Comparison of ENCODE assay signal across 23 cellular contexts in the genomic region with DNA sequence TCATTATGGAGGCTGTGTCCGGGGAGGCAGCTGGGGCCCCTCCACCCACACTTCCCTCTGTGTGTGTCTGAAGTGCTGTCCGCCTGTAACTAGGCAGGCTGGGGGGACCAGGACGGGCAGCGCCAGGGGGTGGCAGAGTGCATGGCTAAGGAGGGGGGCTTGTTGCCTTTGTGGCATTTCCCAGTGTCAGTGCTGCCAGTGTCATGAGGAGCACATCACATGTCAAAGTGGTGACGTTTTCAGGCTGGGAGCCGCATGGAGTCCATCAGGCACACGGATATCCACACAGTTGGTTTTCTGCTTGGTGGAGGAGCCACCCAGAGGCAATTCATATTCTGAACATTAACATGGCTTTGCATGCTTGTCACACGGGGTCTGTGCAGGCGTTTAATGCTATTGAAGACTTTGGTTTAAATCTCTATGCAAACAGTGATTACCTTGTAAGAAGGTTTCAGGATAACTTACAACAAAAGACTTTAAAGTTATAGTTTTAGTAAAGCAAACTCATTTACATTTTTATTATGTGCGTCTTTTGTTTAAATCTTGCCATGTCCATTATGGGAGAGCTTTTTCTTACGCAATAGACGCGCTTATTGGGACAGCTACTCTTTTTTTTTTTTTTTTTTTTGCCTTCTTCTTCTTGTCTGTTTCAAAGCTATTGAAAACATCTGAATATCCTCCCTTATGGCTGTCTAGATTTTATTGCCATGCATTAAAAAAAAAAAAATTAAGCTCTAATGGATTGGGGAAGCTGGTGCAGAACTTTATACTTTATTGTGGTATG. TPM values are rescaled to one million over a fixed set of nuclear protein-coding genes. Genes with fewer than 3 reads are reported as not detected.
DNase-seq lines count a peak whose midpoint lies in the region; TF ChIP-seq lines count a peak whose summit lies in the region.
"Had no signal": no experiment of that assay in that cellular context is flagged by ENCODE, and none has a peak within 500 bp of the region (broad histone marks: within the 10 kb centered on the region; RNA-seq: fewer than 3 reads in every experiment).

No MANE protein-coding gene starts in this region.

- H3K4me3 ChIP-seq in endodermal cell (ENCODE audit: low read length) = no peak overlapping the region
- no peak overlapping the region for H3K4me3 ChIP-seq in left ventricle myocardium inferior
- H3K4me3 ChIP-seq: BLaER1, cardiac muscle cell, thoracic aorta had no signal

- H3K9me3 ChIP-seq in endodermal cell (ENCODE audit: control insufficient read depth, low read length) = no peaks in the 10 kb centered on the region
- H3K9me3 ChIP-seq in left ventricle myocardium inferior (replicated peaks) = peaks cover 12% of the 10 kb centered on the region
- H3K9me3 ChIP-seq: BLaER1, thoracic aorta had no signal

- H3K4me1 Mint-ChIP-seq in endodermal cell (no peaks in the 10 kb centered on the region), progenitor cell of endocrine pancreas (ENCODE audit: low read depth) (peaks cover 15% of the 10 kb centered on the region)

- H3K36me3 ChIP-seq in endodermal cell (ENCODE audit: control insufficient read depth, insufficient read depth, low read length) = no peaks in the 10 kb centered on the region
- H3K36me3 ChIP-seq in left ventricle myocardium inferior = no peaks in the 10 kb centered on the region
- H3K36me3 ChIP-seq: BLaER1, cardiac muscle cell, thoracic aorta had no signal

- no peak overlapping the region for H3K4me3 Mint-ChIP-seq in endodermal cell
- H3K4me3 Mint-ChIP-seq in progenitor cell of endocrine pancreas (ENCODE audit: low read depth) = no peak overlapping the region

- H3K27me3 ChIP-seq in endodermal cell (ENCODE audit: control insufficient read depth, insufficient read depth, low read length, poor library complexity, severe bottlenecking) = no peaks in the 10 kb centered on the region
- peaks cover 28% of the 10 kb centered on the region for H3K27me3 ChIP-seq in left ventricle myocardium inferior (ENCODE audit: low read depth)
- H3K27me3 ChIP-seq: BLaER1 had no signal

- H3K9me3 Mint-ChIP-seq in endodermal cell (no peaks in the 10 kb centered on the region), progenitor cell of endocrine pancreas (ENCODE audit: low read depth) (no peaks in the 10 kb centered on the region)

- DNase-seq in NCI-H1092 treated with DMSO at 0.1 percent for 48 hours (lab: John Stamatoyannopoulos, UW) (peak; percentile 30), NCI-H1092 (lab: John Stamatoyannopoulos, UW) (no peak), NCI-H526 (lab: John Stamatoyannopoulos, UW) (peak; percentile 9 to 29), endodermal cell (no peak), progenitor cell of endocrine pancreas (ENCODE audit: low spot score, unreplicated experiment) (no peak), left ventricle myocardium inferior (no peak), GM10266 (ENCODE audit: extremely low spot score) (no peak)
- DNase-seq in activated T-cell treated with anti-CD3 and anti-CD28 coated beads, Interleukin-2, amount 50 U/mL, for 48 hours = no peak
- DNase-seq: DMS 273 treated with DMSO at 0.1 percent for 48 hours; erythroblast; left ventricle myocardium superior; NCI-H1694 treated with DMSO at 0.1 percent for 48 hours; NCI-H446 treated with DMSO at 0.1 percent for 48 hours; PC-3; small intestine; stimulated activated CD8-positive, alpha-beta memory T cell treated with anti-CD3 and anti-CD28 coated beads, Interleukin-4, amount 100 ng/mL, for 48 hours; T-helper 9 cell had no signal

- intact Hi-C loops in left ventricle myocardium inferior (cut with micrococcal nuclease) = no loop called here

- WGBS in endodermal cell (ENCODE audit: insufficient coverage in 1 of 2, insufficient read length in 1 of 2), 2 experiments = 66 to 83% methylated on average over 4 to 13 of the region's 13 CpGs

- H3K27me3 Mint-ChIP-seq in endodermal cell (ENCODE audit: insufficient read depth) (peaks cover 4% of the 10 kb centered on the region), progenitor cell of endocrine pancreas (peaks cover 8% of the 10 kb centered on the region)

- H3K27ac ChIP-seq in endodermal cell (ENCODE audit: low read depth, low read length) (peak overlapping the region; percentile 57), left ventricle myocardium inferior (replicated peaks) (no peak overlapping the region)
- H3K27ac ChIP-seq: 22Rv1, BLaER1, cardiac muscle cell, thoracic aorta had no signal

- H3K4me1 ChIP-seq in endodermal cell (ENCODE audit: control insufficient read depth, insufficient read depth, low read length) (no peaks in the 10 kb centered on the region), left ventricle myocardium inferior (no peaks in the 10 kb centered on the region)
- H3K4me1 ChIP-seq: BLaER1 had no signal

- no peak for TF ChIP-seq CTCF in endodermal cell (conservative IDR thresholded peaks at IDR 0.05)
- TF ChIP-seq CTCF in progenitor cell of endocrine pancreas (IDR thresholded peaks at IDR 0.05; ENCODE audit: unreplicated experiment) = peak; percentile 19
- no peak for TF ChIP-seq CTCF in left ventricle myocardium inferior (IDR thresholded peaks at IDR 0.05; ENCODE audit: borderline replicate concordance)
- TF ChIP-seq CTCF in GM10266 (IDR thresholded peaks at IDR 0.05; ENCODE audit: control insufficient read depth, insufficient read depth, low read depth, missing control alignments) = no peak

- no peak overlapping the region for H3K9ac ChIP-seq in endodermal cell (ENCODE audit: extremely low read depth, low read length, poor library complexity, severe bottlenecking)
- H3K9ac ChIP-seq: BLaER1 had no signal

- H3K27ac Mint-ChIP-seq in endodermal cell (no peak overlapping the region), progenitor cell of endocrine pancreas (no peak overlapping the region)

- H3K36me3 Mint-ChIP-seq in endodermal cell (ENCODE audit: low read depth) (no peaks in the 10 kb centered on the region), progenitor cell of endocrine pancreas (ENCODE audit: insufficient read depth) (no peaks in the 10 kb centered on the region)

RNA-seq across cellular contexts. Expression of gene C10orf67, which starts 52.9 kb away (rescaled TPM):
- not detected for total RNA-seq in endodermal cell
- 0.28 TPM for polyA plus RNA-seq in endodermal cell (2013, experiment 1 of 2)
- polyA plus RNA-seq in endodermal cell (2013, experiment 2 of 2) = 0.79 TPM
- total RNA-seq in progenitor cell of endocrine pancreas = 0.38 TPM in 1 of 2 replicates, not detected in the other
- total RNA-seq in left ventricle myocardium inferior = 0.36 TPM
- total RNA-seq: dermis microvascular lymphatic vessel endothelial cell, osteocyte, thoracic aorta had no signal

Comparison
In these comparisons a context has a peak if more than half of its experiments do, and no peak if none do; other contexts are left out.
1. DNase-seq: peak in NCI-H1092 treated with DMSO at 0.1 percent for 48 hours (single experiment) and NCI-H526 (2 of 2); none in NCI-H1092 (single experiment), endodermal cell (single experiment), progenitor cell of endocrine pancreas (single experiment), activated T-cell treated with anti-CD3 and anti-CD28 coated beads, Interleukin-2, amount 50 U/mL, for 48 hours (0 of 2), left ventricle myocardium inferior (single experiment) and GM10266 (single experiment).